In genomic region chr1:197485790-197486189, GRCh38 we compare ENCODE assay signal across 20 cellular contexts.
DNase-seq lines count a peak whose midpoint lies in the region; ATAC-seq and TF ChIP-seq lines count a peak whose summit lies in the region.
"Had no signal": no experiment of that assay in that cellular context is flagged by ENCODE, and none has a peak within 500 bp of the region (broad histone marks: within the 10 kb centered on the region; RNA-seq: fewer than 3 reads in every experiment).

No MANE protein-coding gene starts in this region.

- no peaks in the 10 kb centered on the region for H3K79me1 ChIP-seq in neuronal stem cell (ENCODE audit: low read depth, low read length)

- no peak for TF ChIP-seq POLR2A in body of pancreas (IDR thresholded peaks at IDR 0.05)

- H2BK12ac ChIP-seq in neuronal stem cell (ENCODE audit: low read length): no peak overlapping the region

- intact Hi-C loops in body of pancreas (cut with DNase I): no loop called here

- DNase-seq in NCI-H2107 treated with DMSO at 0.1 percent for 48 hours (lab: John Stamatoyannopoulos, UW; ENCODE audit: unreplicated experiment): peak; percentile 62
- DNase-seq in NCI-H2107 (lab: John Stamatoyannopoulos, UW): no peak
- DNase-seq in NCI-H146 (lab: John Stamatoyannopoulos, UW): peak; percentile 36
- no peak for DNase-seq in body of pancreas
- no peak for DNase-seq in neuronal stem cell (ENCODE audit: low spot score)
- DNase-seq: activated naive CD4-positive, alpha-beta T cell treated with Interleukin-2 at 50 U/mL for 16 hours; CD4-positive, CD25-positive, alpha-beta regulatory T cell; cortex of kidney; GF-D8; heart left ventricle; HFFc6; NCI-H524; ovary; T-helper 17 cell had no signal

- H3K27ac ChIP-seq in body of pancreas (no peak overlapping the region), neuronal stem cell (replicated peaks; ENCODE audit: low read length) (no peak overlapping the region)
- H3K27ac ChIP-seq: esophagus muscularis mucosa, heart left ventricle, ovary, skin epidermis had no signal

- no peak overlapping the region for H3K9ac ChIP-seq in neuronal stem cell (ENCODE audit: low read depth, low read length, poor library complexity)

- no peak overlapping the region for H3K14ac ChIP-seq in neuronal stem cell (ENCODE audit: low read length)

- no peaks in the 10 kb centered on the region for H3K27me3 ChIP-seq in body of pancreas
- no peaks in the 10 kb centered on the region for H3K27me3 ChIP-seq in neuronal stem cell (ENCODE audit: control insufficient read depth in 3 of 3, insufficient read depth in 3 of 3, low read depth in 1 of 3, low read length in 3 of 3)
- H3K27me3 ChIP-seq: esophagus muscularis mucosa, heart left ventricle, ovary had no signal

- H3K18ac ChIP-seq in neuronal stem cell (ENCODE audit: low read length): no peak overlapping the region

- peak overlapping the region; percentile 49 for H2AFZ ChIP-seq in neuronal stem cell (ENCODE audit: low read length)

- WGBS in body of pancreas, 2 donors: 10 to 12% methylated on average over 3 of the region's 3 CpGs
- WGBS in neuronal stem cell (ENCODE audit: extremely low coverage in 2 of 2, insufficient read length in 2 of 2, insufficient replicate concordance in 1 of 2), 2 donors: no CpG with 5 or more reads among the region's 3 CpGs

- no peak overlapping the region for H4K8ac ChIP-seq in neuronal stem cell (ENCODE audit: low read depth, low read length)

- no peak overlapping the region for H3K4me2 ChIP-seq in neuronal stem cell (ENCODE audit: insufficient read depth, low read length, poor library complexity, severe bottlenecking)

- H3K4ac ChIP-seq in neuronal stem cell (ENCODE audit: low read length): no peak overlapping the region

- no peak overlapping the region for H2BK5ac ChIP-seq in neuronal stem cell (ENCODE audit: low read length)

- no peak overlapping the region for H4K91ac ChIP-seq in neuronal stem cell (ENCODE audit: low read depth, low read length, poor library complexity)

- peak; percentile 52 for ATAC-seq in body of pancreas
- no peak for ATAC-seq in GM18519 (IDR thresholded peaks at IDR 0.05; ENCODE audit: low FRiP score, unreplicated experiment)
- no peak for ATAC-seq in HG03097 (IDR thresholded peaks at IDR 0.05; ENCODE audit: low FRiP score, unreplicated experiment)
- ATAC-seq in SK-N-SH treated with all-trans-retinoic acid at 6 μM for 48 hours: no peak
- ATAC-seq: heart left ventricle; stimulated activated effector memory CD8-positive, alpha-beta T cell treated with anti-CD3 and anti-CD28 coated beads, Interleukin-12 subunit alpha, Interleukin-12 subunit beta, amount 100 ng/mL, for 72 hours; T-helper 17 cell had no signal

- TF ChIP-seq CTCF in body of pancreas (IDR thresholded peaks at IDR 0.05): no peak

- H3K9me3 ChIP-seq in body of pancreas (no peaks in the 10 kb centered on the region), neuronal stem cell (replicated peaks in 1 of 2; ENCODE audit: control insufficient read depth in 2 of 2, insufficient read depth in 1 of 2, low read depth in 1 of 2, low read length in 2 of 2) (no peaks in the 10 kb centered on the region)
- H3K9me3 ChIP-seq: esophagus muscularis mucosa, heart left ventricle, ovary had no signal

- no peak overlapping the region for H2BK15ac ChIP-seq in neuronal stem cell (ENCODE audit: low read length)

- H3K36me3 ChIP-seq in body of pancreas (replicated peaks in 1 of 2; ENCODE audit: insufficient read depth in 1 of 2, low read depth in 2 of 2) (no peaks in the 10 kb centered on the region), neuronal stem cell (replicated peaks in 1 of 2; ENCODE audit: control insufficient read depth in 2 of 2, insufficient read depth in 2 of 2, low read length in 2 of 2) (no peaks in the 10 kb centered on the region)
- H3K36me3 ChIP-seq: esophagus muscularis mucosa, heart left ventricle, ovary had no signal

- peaks cover 5% of the 10 kb centered on the region for H3K4me1 ChIP-seq in body of pancreas
- no peaks in the 10 kb centered on the region for H3K4me1 ChIP-seq in neuronal stem cell (ENCODE audit: control insufficient read depth in 2 of 2, insufficient read depth in 1 of 2, low read depth in 1 of 2, low read length in 2 of 2)
- H3K4me1 ChIP-seq: esophagus muscularis mucosa, heart left ventricle had no signal

- no peak overlapping the region for H3K23ac ChIP-seq in neuronal stem cell (ENCODE audit: low read depth, low read length, poor library complexity)

- H2BK120ac ChIP-seq in neuronal stem cell (ENCODE audit: low read depth, low read length): no peak overlapping the region

- H3K4me3 ChIP-seq in body of pancreas: no peak overlapping the region
- H3K4me3 ChIP-seq in neuronal stem cell (ENCODE audit: low read length in 2 of 2): no peak overlapping the region
- H3K4me3 ChIP-seq: esophagus muscularis mucosa, heart left ventricle, ovary, skin epidermis had no signal

- no peak overlapping the region for H2AK5ac ChIP-seq in neuronal stem cell (ENCODE audit: low read depth, low read length)

TF ChIP-seq in SK-N-SH treated with all-trans-retinoic acid at 6 μM for 48 hours, 23 proteins besides CTCF, POLR2A, EP300 and RAD21:
- TF ChIP-seq BACH2 (CRISPR knock-in tag; IDR thresholded peaks at IDR 0.05; ENCODE audit: borderline replicate concordance) (no peak), CSDC2 (CRISPR knock-in tag; IDR thresholded peaks at IDR 0.05) (no peak), ISL1 (CRISPR knock-in tag; IDR thresholded peaks at IDR 0.05) (no peak), ARNTL (CRISPR knock-in tag; IDR thresholded peaks at IDR 0.05; ENCODE audit: borderline replicate concordance, low read depth) (no peak)

Comparison
In these comparisons a context has a peak if more than half of its experiments do, and no peak if none do; other contexts are left out.
1. DNase-seq: peak in NCI-H2107 treated with DMSO at 0.1 percent for 48 hours (single experiment) and NCI-H146 (single experiment); none in NCI-H2107 (single experiment), body of pancreas (0 of 4) and neuronal stem cell (single experiment).